Comparison of ENCODE assay signal across 12 cellular contexts in genomic region chr1:160538985-160539651, GRCh38. TPM values are rescaled to one million over a fixed set of nuclear protein-coding genes. Genes with fewer than 3 reads are reported as not detected.
DNase-seq lines count a peak whose midpoint lies in the region; ATAC-seq and TF ChIP-seq lines count a peak whose summit lies in the region.
"Had no signal": no experiment of that assay in that cellular context is flagged by ENCODE, and none has a peak within 500 bp of the region (broad histone marks: within the 10 kb centered on the region; RNA-seq: fewer than 3 reads in every experiment).

No MANE protein-coding gene starts in this region.

- peak overlapping the region; percentile 71 for H3K27ac Mint-ChIP-seq in Caco-2 (ENCODE audit: unreplicated experiment)
- H3K27ac Mint-ChIP-seq in activated naive CD8-positive, alpha-beta T cell treated with anti-CD3 and anti-CD28 coated beads, Interleukin-2, amount 50 U/mL, for 24 hours = peak overlapping the region; percentile 93
- H3K27ac Mint-ChIP-seq in glutamatergic neuron (ENCODE audit: unreplicated experiment) = no peak overlapping the region

- H3K36me3 ChIP-seq in Caco-2 (ENCODE audit: control insufficient read depth, insufficient read depth, low read length) = no peaks in the 10 kb centered on the region; the same call in 1 of the 2 replicates
- no peaks in the 10 kb centered on the region for H3K36me3 ChIP-seq in KOPT-K1 (ENCODE audit: insufficient read depth, low read length)
- H3K36me3 ChIP-seq: SJCRH30 had no signal

- POLR2A ChIA-PET in Caco-2 (lab: Charles Lee) = no interaction called here

- peaks cover 19% of the 10 kb centered on the region for H3K9me3 Mint-ChIP-seq in Caco-2 (ENCODE audit: unreplicated experiment)
- peaks cover 21% of the 10 kb centered on the region for H3K9me3 Mint-ChIP-seq in activated naive CD8-positive, alpha-beta T cell treated with anti-CD3 and anti-CD28 coated beads, Interleukin-2, amount 50 U/mL, for 24 hours
- no peaks in the 10 kb centered on the region for H3K9me3 Mint-ChIP-seq in glutamatergic neuron (ENCODE audit: unreplicated experiment)

- H3K27ac ChIP-seq in KOPT-K1 (ENCODE audit: low read depth, low read length, poor library complexity, severe bottlenecking) = peak overlapping the region; percentile 97
- H3K27ac ChIP-seq: epithelial cell of prostate, SJCRH30 had no signal

- no peaks in the 10 kb centered on the region for H3K27me3 ChIP-seq in Caco-2 (replicated peaks; ENCODE audit: control insufficient read depth, insufficient read depth, low read length)
- H3K27me3 ChIP-seq: SJCRH30 had no signal

- H3K9me3 ChIP-seq in Caco-2 (peaks cover 16% of the 10 kb centered on the region), KOPT-K1 (ENCODE audit: insufficient read depth, low read length, poor library complexity, severe bottlenecking) (peaks cover 31% of the 10 kb centered on the region)

- H3K36me3 Mint-ChIP-seq in Caco-2 (ENCODE audit: insufficient read depth, unreplicated experiment) (no peaks in the 10 kb centered on the region), glutamatergic neuron (ENCODE audit: unreplicated experiment) (peaks cover 12% of the 10 kb centered on the region)
- H3K36me3 Mint-ChIP-seq in activated naive CD8-positive, alpha-beta T cell treated with anti-CD3 and anti-CD28 coated beads, Interleukin-2, amount 50 U/mL, for 24 hours (ENCODE audit: low read depth) = peaks cover 18% of the 10 kb centered on the region

- intact Hi-C loops in Caco-2 (cut with micrococcal nuclease; ENCODE audit: unreplicated experiment) = no loop called here

- no peak for ATAC-seq in activated naive CD8-positive, alpha-beta T cell treated with anti-CD3 and anti-CD28 coated beads, Interleukin-2, amount 50 U/mL, for 24 hours
- no peak for ATAC-seq in HG02852 (IDR thresholded peaks at IDR 0.05; ENCODE audit: unreplicated experiment)

- H3K27me3 Mint-ChIP-seq in Caco-2 (ENCODE audit: insufficient read depth, unreplicated experiment) = no peaks in the 10 kb centered on the region
- no peaks in the 10 kb centered on the region for H3K27me3 Mint-ChIP-seq in activated naive CD8-positive, alpha-beta T cell treated with anti-CD3 and anti-CD28 coated beads, Interleukin-2, amount 50 U/mL, for 24 hours
- H3K27me3 Mint-ChIP-seq in glutamatergic neuron (ENCODE audit: unreplicated experiment) = no peaks in the 10 kb centered on the region

- CTCF ChIA-PET in Caco-2 (lab: Charles Lee) = no interaction called here

- H3K4me3 ChIP-seq in Caco-2 (ENCODE audit: low read depth, low read length) = no peak overlapping the region
- H3K4me3 ChIP-seq: SJCRH30 had no signal

- BruUV-seq in Caco-2 (replicated peaks; lab: Mats Ljungman, UMichigan) = no TSS peak

- TF ChIP-seq CTCF in Caco-2 (IDR thresholded peaks at IDR 0.05; ENCODE audit: insufficient read depth in 1 of 2, low read depth in 1 of 2, low read length in 1 of 2, severe bottlenecking in 1 of 2, unreplicated experiment in 1 of 2) = no peak
- no peak for TF ChIP-seq CTCF in glutamatergic neuron (IDR thresholded peaks at IDR 0.05; ENCODE audit: partially characterized antibody, unreplicated experiment)

- H3K4me1 ChIP-seq in Caco-2 = peaks cover 34% of the 10 kb centered on the region

- peak; percentile 58 to 67 for DNase-seq in Caco-2
- DNase-seq in activated naive CD8-positive, alpha-beta T cell treated with anti-CD3 and anti-CD28 coated beads, Interleukin-2, amount 50 U/mL, for 24 hours = no peak
- peak; percentile 71 for DNase-seq in mucosa of gallbladder (ENCODE audit: low spot score)
- no peak for DNase-seq in hippocampal formation (lab: John Stamatoyannopoulos, UW)
- DNase-seq in glutamatergic neuron = no peak
- DNase-seq: DMS 273 treated with DMSO at 0.1 percent for 48 hours; NCI-H345; SJCRH30; stimulated activated CD8-positive, alpha-beta memory T cell treated with anti-CD3 and anti-CD28 coated beads, Interleukin-4, amount 100 ng/mL, for 48 hours had no signal

- H3K4me1 Mint-ChIP-seq in Caco-2 (ENCODE audit: low read depth, unreplicated experiment) (peaks cover 36% of the 10 kb centered on the region), glutamatergic neuron (ENCODE audit: low read depth, unreplicated experiment) (no peaks in the 10 kb centered on the region)
- peaks cover 64% of the 10 kb centered on the region for H3K4me1 Mint-ChIP-seq in activated naive CD8-positive, alpha-beta T cell treated with anti-CD3 and anti-CD28 coated beads, Interleukin-2, amount 50 U/mL, for 24 hours

- peak overlapping the region; percentile 51 for H3K4me3 Mint-ChIP-seq in Caco-2 (ENCODE audit: unreplicated experiment)
- H3K4me3 Mint-ChIP-seq in activated naive CD8-positive, alpha-beta T cell treated with anti-CD3 and anti-CD28 coated beads, Interleukin-2, amount 50 U/mL, for 24 hours = no peak overlapping the region
- no peak overlapping the region for H3K4me3 Mint-ChIP-seq in glutamatergic neuron (ENCODE audit: unreplicated experiment)

RNA-seq across cellular contexts. Expression of gene SLAMF6, which starts 16.1 kb away (rescaled TPM):
- total RNA-seq in Caco-2 (2022) (not detected in 2 replicates), mucosa of gallbladder (2.2 TPM), glutamatergic neuron (ENCODE audit: unreplicated experiment) (not detected)
- total RNA-seq: SJCRH30 had no signal

RNA-seq across cellular contexts. Expression of gene CD84, which starts 40.2 kb away (rescaled TPM):
- total RNA-seq in Caco-2 (2022) (not detected in 2 replicates), mucosa of gallbladder (11.9 TPM), glutamatergic neuron (ENCODE audit: unreplicated experiment) (not detected)
- total RNA-seq: SJCRH30 had no signal

Comparison
In these comparisons a context has a peak if more than half of its experiments do, and no peak if none do; other contexts are left out.
1. DNase-seq: peak in Caco-2 (2 of 2) and mucosa of gallbladder (single experiment); none in activated naive CD8-positive, alpha-beta T cell treated with anti-CD3 and anti-CD28 coated beads, Interleukin-2, amount 50 U/mL, for 24 hours (single experiment), hippocampal formation (0 of 2) and glutamatergic neuron (single experiment).
2. RNA of gene CD84, which starts 40.2 kb away (total RNA-seq): 11.9 TPM in mucosa of gallbladder (single experiment); not detected in Caco-2 and not detected in glutamatergic neuron (single experiment); every median in the first group is over 10 times any median in the second.